In genomic region chr10:93079663-93080349, GRCh38 we compare ENCODE assay signal across 1 cellular context.
TF ChIP-seq lines count a peak whose summit lies in the region.

No MANE protein-coding gene starts in this region.

TF ChIP-seq in WTC11, 78 proteins besides CTCF, POLR2A, EP300 and RAD21 (continued from another document):
- no peak for TF ChIP-seq IRF1 (CRISPR knock-in tag; IDR thresholded peaks at IDR 0.05)
